Comparison of ENCODE assay signal across 10 cellular contexts in genomic region chr3:112974178-112974517, GRCh38. TPM values are rescaled to one million over a fixed set of nuclear protein-coding genes. Genes with fewer than 3 reads are reported as not detected.
DNase-seq lines count a peak whose midpoint lies in the region; ATAC-seq, FAIRE-seq and TF ChIP-seq lines count a peak whose summit lies in the region.
"Had no signal": no experiment of that assay in that cellular context is flagged by ENCODE, and none has a peak within 500 bp of the region (broad histone marks: within the 10 kb centered on the region; RNA-seq: fewer than 3 reads in every experiment).

No MANE protein-coding gene starts in this region.

- in situ Hi-C loops in GM12878 (cut with MboI) = no loop called here

- peak overlapping the region; percentile 45 for H3K4me3 ChIP-seq in GM12878
- peak overlapping the region in 3 of 4 donors; percentile 11 to 19 (median 12) for H3K4me3 ChIP-seq in stomach
- no peak overlapping the region for H3K4me3 ChIP-seq in hepatocyte
- no peak overlapping the region for H3K4me3 ChIP-seq in pancreas

- H3K36me3 ChIP-seq in GM12878 (ENCODE audit: control insufficient read depth in 2 of 2, insufficient read depth in 2 of 2, low read length in 1 of 2) (no peaks in the 10 kb centered on the region), stomach (no peaks in the 10 kb centered on the region), hepatocyte (replicated peaks; ENCODE audit: insufficient read depth, low read depth) (no peaks in the 10 kb centered on the region), pancreas (no peaks in the 10 kb centered on the region)

- H3K4me2 ChIP-seq in GM12878 (ENCODE audit: control insufficient read depth, insufficient read depth) (peak overlapping the region; percentile 87), hepatocyte (no peak overlapping the region)

- peaks cover 33% of the 10 kb centered on the region for H3K4me1 ChIP-seq in GM12878 (ENCODE audit: control insufficient read depth, insufficient read depth, low read length)
- no peaks in the 10 kb centered on the region for H3K4me1 ChIP-seq in stomach
- no peaks in the 10 kb centered on the region for H3K4me1 ChIP-seq in hepatocyte (ENCODE audit: insufficient read depth)
- peaks cover 0 to 3% (median 0%) of the 10 kb centered on the region in 3 donors for H3K4me1 ChIP-seq in pancreas

- H2AFZ ChIP-seq in GM12878 (ENCODE audit: control insufficient read depth, low read depth, low read length) (no peak overlapping the region; the same call in none of the 2 replicates), hepatocyte (no peak overlapping the region)

- SMC1A ChIA-PET in GM12878 (lab: Charles Lee; ENCODE audit: uncharacterized antibody, unreplicated experiment) = interaction anchor here (1.1 to 6.8 kb wide), 8 partner anchors 11 to 332 kb away, joined by 3 to 89 read pairs (median 4); no protein-coding TSS in a partner anchor

- H3K9me3 ChIP-seq in GM12878 (replicated peaks; ENCODE audit: control insufficient read depth, insufficient read depth, low read length) = no peaks in the 10 kb centered on the region
- no peaks in the 10 kb centered on the region for H3K9me3 ChIP-seq in stomach
- no peaks in the 10 kb centered on the region for H3K9me3 ChIP-seq in hepatocyte (ENCODE audit: low read depth)
- no peaks in the 10 kb centered on the region for H3K9me3 ChIP-seq in pancreas

- CTCF ChIA-PET in activated naive CD4-positive, alpha-beta T cell treated with anti-CD3 and anti-CD28 coated beads, Interleukin-2, amount 10 ng/mL, durations not matched to agents 7 days and 5 days (lab: Charles Lee) = interaction anchor here (0.6 to 6.4 kb wide), 6 partner anchors 10 to 681 kb away, joined by 3 to 51 read pairs (median 4); no protein-coding TSS in a partner anchor
- CTCF ChIA-PET in GM12878 (lab: Yijun Ruan, JAX) = interaction anchor here (0.7 to 3.4 kb wide), 6 partner anchors 9 to 1255 kb away, joined by 3 to 33 read pairs (median 4); no protein-coding TSS in a partner anchor

- H3K4me1 Mint-ChIP-seq in activated naive CD4-positive, alpha-beta T cell treated with anti-CD3 and anti-CD28 coated beads, Interleukin-2, amount 10 ng/mL, durations not matched to agents 7 days and 5 days = peaks cover 68% of the 10 kb centered on the region

- no peaks in the 10 kb centered on the region for H3K27me3 ChIP-seq in GM12878 (replicated peaks in 1 of 2; ENCODE audit: control insufficient read depth in 2 of 2, insufficient read depth in 2 of 2, low read length in 1 of 2)
- H3K27me3 ChIP-seq in stomach = no peaks in the 10 kb centered on the region
- peaks cover 6% of the 10 kb centered on the region for H3K27me3 ChIP-seq in hepatocyte
- no peaks in the 10 kb centered on the region for H3K27me3 ChIP-seq in pancreas

- TF ChIP-seq POLR2A in GM12878 (IDR thresholded peaks at IDR 0.05; ENCODE audit: low read depth, low read length) = no peak
- TF ChIP-seq POLR2A in stomach (IDR thresholded peaks at IDR 0.05) = no peak

- no peak for TF ChIP-seq RAD21 in GM12878 (IDR thresholded peaks at IDR 0.05; ENCODE audit: insufficient read depth, low read depth, low read length)

- no peak for TF ChIP-seq EP300 in GM12878 (IDR thresholded peaks at IDR 0.05; ENCODE audit: borderline replicate concordance in 1 of 2, control insufficient read depth in 1 of 2, low read depth in 2 of 2, low read length in 2 of 2)
- TF ChIP-seq EP300 in stomach (IDR thresholded peaks at IDR 0.05) = no peak

- H3K27me3 Mint-ChIP-seq in activated naive CD4-positive, alpha-beta T cell treated with anti-CD3 and anti-CD28 coated beads, Interleukin-2, amount 10 ng/mL, durations not matched to agents 7 days and 5 days = no peaks in the 10 kb centered on the region

- ATAC-seq in HG03108 (IDR thresholded peaks at IDR 0.05; ENCODE audit: unreplicated experiment) (peak; percentile 12), GM12878 (peak; percentile 22; the same call in 2 of the 3 replicates), HG02884 (IDR thresholded peaks at IDR 0.05; ENCODE audit: unreplicated experiment) (no peak), pancreas (no peak)

- POLR2A ChIA-PET in GM12878 (lab: Charles Lee) = no interaction called here

- RAD21 ChIA-PET in GM12878 (lab: Charles Lee; ENCODE audit: unreplicated experiment) = interaction anchor here (0.7 to 5.4 kb wide), 7 partner anchors 9 to 327 kb away, joined by 3 to 62 read pairs (median 3); partner anchors contain the start of gene GTPBP8

- H3K27ac ChIP-seq in GM12878 (ENCODE audit: control insufficient read depth, insufficient read depth) (peak overlapping the region; percentile 77), stomach (peak overlapping the region in 1 of 5 donors; percentile 60), hepatocyte (no peak overlapping the region), pancreas (no peak overlapping the region)

- H3K4me3 Mint-ChIP-seq in activated naive CD4-positive, alpha-beta T cell treated with anti-CD3 and anti-CD28 coated beads, Interleukin-2, amount 10 ng/mL, durations not matched to agents 7 days and 5 days = peak overlapping the region; percentile 88

- H3K9ac ChIP-seq in GM12878 (ENCODE audit: control insufficient read depth, insufficient read depth, low read length) = peak overlapping the region; percentile 71

- peak overlapping the region; percentile 88 for H3K27ac Mint-ChIP-seq in activated naive CD4-positive, alpha-beta T cell treated with anti-CD3 and anti-CD28 coated beads, Interleukin-2, amount 10 ng/mL, durations not matched to agents 7 days and 5 days

- BruUV-seq in GM12878 (replicated peaks; lab: Mats Ljungman, UMichigan) = no TSS peak

- no peak for DNase-seq in activated naive CD4-positive, alpha-beta T cell treated with anti-CD3 and anti-CD28 coated beads, Interleukin-2, amount 10 ng/mL, durations not matched to agents 7 days and 5 days
- no peak for DNase-seq in activated naive CD4-positive, alpha-beta T cell treated with anti-CD3 and anti-CD28 coated beads, Interleukin-2, amount 50 U/mL, for 16 hours
- DNase-seq in GM12878 (ENCODE audit: low read depth, low spot score) = no peak
- DNase-seq in stomach = no peak
- DNase-seq in hepatocyte (ENCODE audit: low spot score) = no peak
- no peak for DNase-seq in pancreas
- DNase-seq: NCI-H526 treated with DMSO at 0.1 percent for 48 hours, substantia nigra had no signal

- H3K79me2 ChIP-seq in GM12878 (ENCODE audit: control insufficient read depth, insufficient read depth, low read length) = peaks cover 2% of the 10 kb centered on the region
- no peaks in the 10 kb centered on the region for H3K79me2 ChIP-seq in hepatocyte

- no peaks in the 10 kb centered on the region for H3K9me2 ChIP-seq in hepatocyte (replicated peaks; ENCODE audit: insufficient read depth)

- WGBS in GM12878 (ENCODE audit: insufficient coverage, insufficient replicate concordance, low lambda C conversion rate, missing lambda C conversion rate) = 0% methylated on average over 2 of the region's 2 CpGs
- WGBS in stomach, 5 donors = 74 to 89% (median 85%) methylated on average over 2 of the region's 2 CpGs
- WGBS in hepatocyte (ENCODE audit: low lambda C conversion rate, missing lambda C conversion rate) = 96% methylated on average over 2 of the region's 2 CpGs
- WGBS in pancreas, 2 donors = 75 to 88% methylated on average over 2 of the region's 2 CpGs

- intact Hi-C loops in GM12878 (cut with micrococcal nuclease; ENCODE audit: unreplicated experiment) = loop anchor here (5.0 to 10.0 kb wide), 5 partner anchors 47 to 859 kb away; partner anchors contain the start of gene SLC9C1
- intact Hi-C loops in stomach (cut with DNase I; ENCODE audit: low total_unique reads) = loop anchor here (5.0 to 10.0 kb wide), 2 partner anchors 239 to 327 kb away; no protein-coding TSS in a partner anchor
- intact Hi-C loops in pancreas (cut with DNase I) = loop anchor here in 1 of 3 donors (10.0 kb wide), 1 partner anchor 329 kb away; the partner anchor contains the start of gene CCDC80

- H3K36me3 Mint-ChIP-seq in activated naive CD4-positive, alpha-beta T cell treated with anti-CD3 and anti-CD28 coated beads, Interleukin-2, amount 10 ng/mL, durations not matched to agents 7 days and 5 days = peaks cover 2% of the 10 kb centered on the region

- H4K20me1 ChIP-seq in GM12878 (ENCODE audit: control insufficient read depth, insufficient read depth) (no peaks in the 10 kb centered on the region), hepatocyte (ENCODE audit: insufficient read depth, poor library complexity, severe bottlenecking) (no peaks in the 10 kb centered on the region)

- TF ChIP-seq CTCF in GM12878 (IDR thresholded peaks at IDR 0.05 in 2 of 3, conservative IDR thresholded peaks at IDR 0.05 in 1 of 3; ENCODE audit: control insufficient read depth in 2 of 3, extremely low read depth in 1 of 3, insufficient read depth in 1 of 3, low read depth in 3 of 3, low read length in 3 of 3) (no peak), stomach (IDR thresholded peaks at IDR 0.05) (no peak), hepatocyte (IDR thresholded peaks at IDR 0.05; ENCODE audit: poor library complexity) (no peak), pancreas (IDR thresholded peaks at IDR 0.05) (no peak)

- H3K9me3 Mint-ChIP-seq in activated naive CD4-positive, alpha-beta T cell treated with anti-CD3 and anti-CD28 coated beads, Interleukin-2, amount 10 ng/mL, durations not matched to agents 7 days and 5 days = no peaks in the 10 kb centered on the region

- FAIRE-seq in GM12878 (lab: Jason Lieb, UNC) (no peak), pancreas (lab: Jason Lieb, UNC) (no peak)

RNA-seq across cellular contexts. Expression of gene CD200R1, which starts 0.8 kb away (rescaled TPM):
- 0.17 and 0.21 TPM in 2 replicates for total RNA-seq in GM12878 (2013; cell fraction: nucleolus; rRNA removed)
- total RNA-seq in GM12878 (2014; rRNA removed) = 0.73 and 0.82 TPM in 2 replicates
- 0.88 and 0.98 TPM in 2 replicates for total RNA-seq in GM12878 (2014; rRNA removed; fragmentation: Illumina TruSeq; extraction: Trizol)
- total RNA-seq in GM12878 (2021) = 0.87 and 0.90 TPM in 2 replicates
- polyA plus RNA-seq in GM12878 (2011; ENCODE audit: low read depth) = 1.4 TPM
- 0.12 and 0.15 TPM in 2 replicates for polyA plus RNA-seq in GM12878 (2011; rRNA removed)
- 0.03 and 0.07 TPM in 2 replicates for polyA plus RNA-seq in GM12878 (2011; cell fraction: cytosol; rRNA removed)
- 0.25 and 0.28 TPM in 2 replicates for polyA plus RNA-seq in GM12878 (2011; cell fraction: nucleus; rRNA removed)
- 1.8 and 3.4 TPM in 2 replicates for polyA plus RNA-seq in GM12878 (2012)
- polyA plus RNA-seq in GM12878 (2014; fragmentation: Illumina TruSeq; extraction: Trizol) = 0.81 and 0.98 TPM in 2 replicates
- under 1 TPM; 0.90 to 0.93 TPM for polyA plus RNA-seq in GM12878 (2014; fragmentation: Nextera tagmentation; extraction: Ambion mirVana)
- 0.60 and 1.1 TPM in 2 replicates for polyA plus RNA-seq in GM12878 (2014; rRNA removed)
- under 1 TPM; 0.55 to 0.59 TPM for polyA plus RNA-seq in GM12878 (2016; fragmentation: Nextera tagmentation; extraction: Ambion mirVana)
- polyA minus RNA-seq in GM12878 (2011; rRNA and poly(A)+ RNA removed) = 0.15 and 0.31 TPM in 2 replicates
- not detected in 2 replicates for polyA minus RNA-seq in GM12878 (2011; cell fraction: cytosol; rRNA and poly(A)+ RNA removed)
- 0.12 TPM in 1 of 2 replicates, not detected in the other for polyA minus RNA-seq in GM12878 (2011; cell fraction: nucleus; rRNA and poly(A)+ RNA removed)
- 10 to 100 TPM in 1 of 5 donors, 1 to 10 TPM in 2, not detected in 2; 3.7 to 19.3 (median 5.7) TPM for total RNA-seq in stomach
- under 1 TPM; 0.25 to 0.76 (median 0.73) TPM for polyA plus RNA-seq in stomach
- total RNA-seq in hepatocyte = 0.20 and 0.93 TPM in 2 replicates
- polyA plus RNA-seq in hepatocyte = 0.45 TPM in 1 of 2 replicates, not detected in the other
- under 1 TPM in 4 of 6 donors, not detected in 2; 0.19 to 0.93 (median 0.29) TPM for total RNA-seq in pancreas
- polyA plus RNA-seq in pancreas = under 1 TPM in 1 of 2 donors, not detected in 1; 0.05 TPM

RNA-seq across cellular contexts. Expression of gene GTPBP8, which starts 16.6 kb away (rescaled TPM):
- total RNA-seq in GM12878 (2013; cell fraction: nucleolus; rRNA removed) = 14.4 and 17.4 TPM in 2 replicates
- total RNA-seq in GM12878 (2014; rRNA removed) = 16.8 and 25.6 TPM in 2 replicates
- 12.7 and 13.6 TPM in 2 replicates for total RNA-seq in GM12878 (2014; rRNA removed; fragmentation: Illumina TruSeq; extraction: Trizol)
- total RNA-seq in GM12878 (2021) = 10.8 and 14.0 TPM in 2 replicates
- polyA plus RNA-seq in GM12878 (2011; ENCODE audit: low read depth) = 6.0 TPM
- 15.3 and 22.6 TPM in 2 replicates for polyA plus RNA-seq in GM12878 (2011; rRNA removed)
- polyA plus RNA-seq in GM12878 (2011; cell fraction: cytosol; rRNA removed) = 23.9 and 32.5 TPM in 2 replicates
- 12.3 and 19.7 TPM in 2 replicates for polyA plus RNA-seq in GM12878 (2011; cell fraction: nucleus; rRNA removed)
- 11.9 and 12.3 TPM in 2 replicates for polyA plus RNA-seq in GM12878 (2012)
- polyA plus RNA-seq in GM12878 (2014; fragmentation: Illumina TruSeq; extraction: Trizol) = 10.3 and 11.9 TPM in 2 replicates
- polyA plus RNA-seq in GM12878 (2014; fragmentation: Nextera tagmentation; extraction: Ambion mirVana) = 10 to 100 TPM; 18.8 to 29.0 TPM
- 15.3 and 20.3 TPM in 2 replicates for polyA plus RNA-seq in GM12878 (2014; rRNA removed)
- polyA plus RNA-seq in GM12878 (2016; fragmentation: Nextera tagmentation; extraction: Ambion mirVana) = 10 to 100 TPM; 13.6 to 19.0 TPM
- 6.5 and 16.8 TPM in 2 replicates for polyA minus RNA-seq in GM12878 (2011; rRNA and poly(A)+ RNA removed)
- 6.8 and 8.3 TPM in 2 replicates for polyA minus RNA-seq in GM12878 (2011; cell fraction: cytosol; rRNA and poly(A)+ RNA removed)
- 10.2 and 23.1 TPM in 2 replicates for polyA minus RNA-seq in GM12878 (2011; cell fraction: nucleus; rRNA and poly(A)+ RNA removed)
- 10 to 100 TPM in 3 of 5 donors, 1 to 10 TPM in 1, not detected in 1; 8.7 to 19.8 (median 11.9) TPM for total RNA-seq in stomach
- polyA plus RNA-seq in stomach = 10 to 100 TPM in 2 of 3 donors, 1 to 10 TPM in 1; 7.5 to 16.0 (median 13.0) TPM
- total RNA-seq in hepatocyte = 19.1 and 21.5 TPM in 2 replicates
- polyA plus RNA-seq in hepatocyte = 9.0 and 11.8 TPM in 2 replicates
- total RNA-seq in pancreas = 10 to 100 TPM in 1 of 6 donors, 1 to 10 TPM in 5; 4.0 to 14.0 (median 7.8) TPM
- 1 to 10 TPM; 3.6 to 6.2 TPM for polyA plus RNA-seq in pancreas

Comparison
In these comparisons a context has a peak if more than half of its experiments do, and no peak if none do; other contexts are left out.
1. ATAC-seq: peak in HG03108 (single experiment) and GM12878 (single experiment); none in HG02884 (single experiment) and pancreas (0 of 4).
2. H3K4me3 ChIP-seq: peak in GM12878 (single experiment) and stomach (3 of 4); none in hepatocyte (single experiment) and pancreas (0 of 4).